11 cellular contexts compared by ENCODE assay signal in the genomic region with DNA sequence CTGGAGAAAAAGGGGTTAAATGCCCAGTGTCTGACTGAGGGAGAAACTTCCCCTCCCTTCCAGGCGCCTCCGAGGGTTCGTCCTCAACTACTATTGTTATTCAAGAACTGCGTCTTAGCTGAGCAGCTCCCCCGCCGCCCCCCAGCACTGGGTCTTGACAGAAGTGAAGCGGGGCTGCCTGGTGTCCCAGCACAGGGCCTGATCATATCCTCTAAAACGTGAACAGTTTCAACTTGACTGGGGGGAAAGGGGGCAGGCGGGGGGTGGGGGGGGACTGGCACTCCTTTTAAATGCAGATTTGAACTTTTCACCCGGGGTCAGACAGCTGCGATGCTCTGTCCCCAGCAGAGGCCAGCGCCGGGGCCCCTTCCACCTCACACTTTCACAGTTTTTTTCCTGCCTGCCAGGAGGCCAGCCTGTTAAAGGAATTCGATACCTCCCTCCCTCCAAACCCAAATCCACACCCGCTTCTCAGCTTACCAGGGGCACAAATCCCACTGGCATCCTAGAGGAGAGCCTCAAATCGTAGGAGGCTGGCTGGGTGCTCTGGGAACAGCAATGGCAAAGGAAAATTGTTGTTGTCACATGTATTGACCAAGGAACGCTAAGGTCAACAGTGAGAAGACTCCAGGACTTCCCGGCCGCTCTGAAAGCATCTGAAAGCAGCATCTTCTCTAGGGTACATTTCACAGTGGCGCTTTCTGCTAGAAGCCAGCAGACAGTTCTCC. TPM values are rescaled to one million over a fixed set of nuclear protein-coding genes. Genes with fewer than 3 reads are reported as not detected.
DNase-seq lines count a peak whose midpoint lies in the region; ATAC-seq, FAIRE-seq and TF ChIP-seq lines count a peak whose summit lies in the region.
"Had no signal": no experiment of that assay in that cellular context is flagged by ENCODE, and none has a peak within 500 bp of the region (broad histone marks: within the 10 kb centered on the region; RNA-seq: fewer than 3 reads in every experiment).

No MANE protein-coding gene starts in this region.

- H3K4me1 ChIP-seq in H9 (ENCODE audit: insufficient read depth, low read length) (peaks cover 16% of the 10 kb centered on the region; the same call in 1 of the 2 replicates), HepG2 (ENCODE audit: insufficient read depth, low read length) (peaks cover 97% of the 10 kb centered on the region), stomach (peaks cover 33 to 89% (median 66%) of the 10 kb centered on the region in 4 donors), body of pancreas (peaks cover 61% of the 10 kb centered on the region)

- H3K4me3 ChIP-seq in HepG2 (replicated peaks in 1 of 3; ENCODE audit: insufficient read depth in 1 of 3, low read depth in 2 of 3, low read length in 3 of 3) = peak overlapping the region in 1 of 3 experiments; percentile 2; a peak in 1 of 6 replicates
- H3K4me3 ChIP-seq in stomach = no peak overlapping the region
- no peak overlapping the region for H3K4me3 ChIP-seq in body of pancreas

- H4K8ac ChIP-seq in H9 (replicated peaks; ENCODE audit: insufficient read length, low read depth, low read length) = no peak overlapping the region

- H3K56ac ChIP-seq in H9 (ENCODE audit: insufficient read length, low read depth, low read length) = no peak overlapping the region

- TF ChIP-seq EP300 in HepG2 (IDR thresholded peaks at IDR 0.05; ENCODE audit: low read depth in 2 of 2, low read length in 2 of 2) (no peak), HepG2 (CRISPR knock-in tag; IDR thresholded peaks at IDR 0.05; ENCODE audit: borderline replicate concordance) (no peak), stomach (IDR thresholded peaks at IDR 0.05) (no peak)

- in situ Hi-C loops in HepG2 (cut with HindIII; ENCODE audit: extremely low pct_ligation_motif_present, low pct_unique_long_range_greater_than_20kb) = no loop called here

- no peak for TF ChIP-seq RAD21 in HepG2 (CRISPR knock-in tag; IDR thresholded peaks at IDR 0.05)

- ATAC-seq in HepG2 = peak; percentile 8; the same call in 1 of the 3 replicates
- no peak for ATAC-seq in body of pancreas

- H3K36me3 ChIP-seq in HepG2 (replicated peaks in 1 of 2; ENCODE audit: control insufficient read depth in 1 of 2, insufficient read depth in 2 of 2, low read length in 2 of 2) (peaks cover 5 to 27% of the 10 kb centered on the region in 2 experiments; a peak in 4 of 5 replicates), stomach (no peaks in the 10 kb centered on the region), body of pancreas (replicated peaks in 1 of 2; ENCODE audit: insufficient read depth in 1 of 2, low read depth in 2 of 2) (no peaks in the 10 kb centered on the region)

- H3K79me2 ChIP-seq in H9 (ENCODE audit: insufficient read depth, low read length) (no peaks in the 10 kb centered on the region), HepG2 (ENCODE audit: insufficient read depth, low read length) (peaks cover 99% of the 10 kb centered on the region)

- no peak overlapping the region for H3K4ac ChIP-seq in H9 (ENCODE audit: low read depth, low read length)

- H3K27me3 ChIP-seq in H9 (ENCODE audit: insufficient read depth, low read length) = peaks cover 79% of the 10 kb centered on the region
- H3K27me3 ChIP-seq in HepG2 (ENCODE audit: control insufficient read depth in 1 of 2, insufficient read depth in 2 of 2, low read length in 2 of 2) = no peaks in the 10 kb centered on the region
- no peaks in the 10 kb centered on the region for H3K27me3 ChIP-seq in stomach
- no peaks in the 10 kb centered on the region for H3K27me3 ChIP-seq in body of pancreas

- no peak overlapping the region for H3K27ac ChIP-seq in H9 (ENCODE audit: insufficient read length, low read depth, low read length)
- H3K27ac ChIP-seq in RWPE1 = peak overlapping the region; percentile 28
- H3K27ac ChIP-seq in HepG2 (ENCODE audit: extremely low read length, insufficient read depth, low read length) = peak overlapping the region; percentile 31
- H3K27ac ChIP-seq in stomach = peak overlapping the region in 3 of 5 donors; percentile 1 to 44 (median 26)
- no peak overlapping the region for H3K27ac ChIP-seq in body of pancreas

- H3T11ph ChIP-seq in H9 (ENCODE audit: low read length) = no peak overlapping the region

- peak overlapping the region; percentile 32 to 55; a peak in 4 of 5 replicates for H3K4me3 Mint-ChIP-seq in H9
- H3K4me3 Mint-ChIP-seq: activated naive CD8-positive, alpha-beta T cell treated with anti-CD3 and anti-CD28 coated beads for 36 hours had no signal

- H3K9ac ChIP-seq in H9 (ENCODE audit: extremely low read depth, insufficient read length, low read length) (no peak overlapping the region), HepG2 (ENCODE audit: insufficient read depth, low read depth, low read length) (peak overlapping the region; percentile 5; the same call in 1 of the 2 replicates)

- H3K4me1 Mint-ChIP-seq in H9 = peaks cover 68 to 74% of the 10 kb centered on the region in 2 experiments

- no peak overlapping the region for H4K5ac ChIP-seq in H9 (ENCODE audit: insufficient read length, low read depth, low read length)

- no peak overlapping the region for H2BK15ac ChIP-seq in H9 (ENCODE audit: low read depth, low read length)

- H3K27me3 Mint-ChIP-seq in H9 (ENCODE audit: low read depth) = peaks cover 100% of the 10 kb centered on the region

- H4K20me1 ChIP-seq in H9 (ENCODE audit: control insufficient read depth, insufficient read depth, insufficient read length) = no peaks in the 10 kb centered on the region
- H4K20me1 ChIP-seq in HepG2 (ENCODE audit: insufficient read depth, low read length) = peaks cover 14% of the 10 kb centered on the region; the same call in 1 of the 2 replicates

- H2AFZ ChIP-seq in H9 (ENCODE audit: low read length) = no peak overlapping the region
- no peak overlapping the region for H2AFZ ChIP-seq in HepG2 (ENCODE audit: low read length)

- H2BK120ac ChIP-seq in H9 (ENCODE audit: low read depth, low read length, poor library complexity, severe bottlenecking) = no peak overlapping the region

- DNase-seq in H9 = peak; percentile 96
- no peak for DNase-seq in RWPE1 (ENCODE audit: low spot score)
- no peak for DNase-seq in HepG2 (ENCODE audit: low spot score)
- no peak for DNase-seq in stomach
- DNase-seq in SIG-M5 (lab: John Stamatoyannopoulos, UW) = no peak
- no peak for DNase-seq in OCI-M1 (lab: John Stamatoyannopoulos, UW)
- DNase-seq in body of pancreas = no peak
- DNase-seq: activated naive CD8-positive, alpha-beta T cell treated with anti-CD3 and anti-CD28 coated beads for 36 hours; dermis blood vessel endothelial cell; NK-92 treated with Interleukin-12 subunit alpha and Interleukin-12 subunit beta, amount 100 ng/mL, for 24 hours had no signal

- TF ChIP-seq CTCF in H9 (conservative IDR thresholded peaks at IDR 0.05) (no peak), RWPE1 (conservative IDR thresholded peaks at IDR 0.05; ENCODE audit: low read depth) (no peak), HepG2 (CRISPR knock-in tag; IDR thresholded peaks at IDR 0.05) (no peak), stomach (IDR thresholded peaks at IDR 0.05) (no peak), body of pancreas (IDR thresholded peaks at IDR 0.05) (no peak)

- TF ChIP-seq POLR2A in HepG2 (IDR thresholded peaks at IDR 0.05; ENCODE audit: insufficient read depth in 1 of 2, low read depth in 2 of 2, low read length in 2 of 2) = no peak
- no peak for TF ChIP-seq POLR2A in stomach (IDR thresholded peaks at IDR 0.05)
- no peak for TF ChIP-seq POLR2A in body of pancreas (IDR thresholded peaks at IDR 0.05)

- peaks cover 0 to 2% (median 0%) of the 10 kb centered on the region in 3 experiments; a peak in 2 of 7 replicates for H3K36me3 Mint-ChIP-seq in H9 (ENCODE audit: insufficient read depth in 1 of 3, low read depth in 3 of 3)
- H3K36me3 Mint-ChIP-seq: activated naive CD8-positive, alpha-beta T cell treated with anti-CD3 and anti-CD28 coated beads for 36 hours had no signal

- H3K18ac ChIP-seq in H9 (ENCODE audit: insufficient read length, low read depth, low read length) = no peak overlapping the region

- no peak overlapping the region for H4K91ac ChIP-seq in H9 (ENCODE audit: insufficient read length, low read depth, low read length)

- H2AK5ac ChIP-seq in H9 (ENCODE audit: insufficient read length, low read length) = no peak overlapping the region

- no peak overlapping the region for H2BK20ac ChIP-seq in H9 (ENCODE audit: low read depth, low read length, poor library complexity, severe bottlenecking)

- intact Hi-C loops in HepG2 (cut with micrococcal nuclease; ENCODE audit: unreplicated experiment) = no loop called here
- intact Hi-C loops in stomach (cut with DNase I; ENCODE audit: low total_unique reads) = no loop called here
- intact Hi-C loops in body of pancreas (cut with DNase I) = no loop called here

- peak overlapping the region; percentile 44 for H3K4me2 ChIP-seq in H9 (ENCODE audit: insufficient read depth, insufficient read length, low read length)
- peak overlapping the region; percentile 41; the same call in 1 of the 2 replicates for H3K4me2 ChIP-seq in HepG2 (ENCODE audit: low read depth, low read length)

- H3K27ac Mint-ChIP-seq in H9 = no peak overlapping the region
- H3K27ac Mint-ChIP-seq: activated naive CD8-positive, alpha-beta T cell treated with anti-CD3 and anti-CD28 coated beads for 36 hours had no signal

- no TSS peak for BruUV-seq in HepG2 (replicated peaks; lab: Mats Ljungman, UMichigan)

- FAIRE-seq in HepG2 (lab: Jason Lieb, UNC) = no peak
- FAIRE-seq: D721Med had no signal

- H3K9me3 ChIP-seq in H9 (ENCODE audit: control insufficient read depth, low read depth, low read length) = no peaks in the 10 kb centered on the region
- H3K9me3 ChIP-seq in HepG2 (ENCODE audit: low read length) = no peaks in the 10 kb centered on the region
- H3K9me3 ChIP-seq in stomach = no peaks in the 10 kb centered on the region
- H3K9me3 ChIP-seq in body of pancreas = no peaks in the 10 kb centered on the region

- WGBS in H9 (ENCODE audit: extremely low coverage, insufficient read length, low lambda C conversion rate) = no CpG with 5 or more reads among the region's 20 CpGs
- WGBS in HepG2 (ENCODE audit: low lambda C conversion rate) = 54% methylated on average over 20 of the region's 20 CpGs
- 61 to 73% (median 65%) methylated on average over 20 of the region's 20 CpGs for WGBS in stomach, 5 donors
- 74 to 84% methylated on average over 16 to 20 of the region's 20 CpGs for WGBS in body of pancreas, 2 donors

- H2BK5ac ChIP-seq in H9 (ENCODE audit: insufficient read length, low read length) = no peak overlapping the region

- no peak overlapping the region for H2BK12ac ChIP-seq in H9 (ENCODE audit: insufficient read length, low read depth, low read length)

- H3K9me3 Mint-ChIP-seq in H9 = peaks cover 2 to 20% of the 10 kb centered on the region in 2 experiments; a peak in 1 of 5 replicates
- H3K9me3 Mint-ChIP-seq: activated naive CD8-positive, alpha-beta T cell treated with anti-CD3 and anti-CD28 coated beads for 36 hours had no signal

- H3K23ac ChIP-seq in H9 (ENCODE audit: insufficient read length, low read depth, low read length) = no peak overlapping the region

- peaks cover 3% of the 10 kb centered on the region for H3K23me2 ChIP-seq in H9 (ENCODE audit: insufficient read length, low read depth, low read length, poor library complexity, severe bottlenecking)

- POLR2A ChIA-PET in RWPE1 (lab: Yijun Ruan, JAX; ENCODE audit: low non-redundant PET) (no interaction called here), HepG2 (lab: Yijun Ruan, JAX) (no interaction called here)

- H3K79me1 ChIP-seq in H9 (ENCODE audit: insufficient read depth, low read depth, low read length, poor library complexity, severe bottlenecking) = no peaks in the 10 kb centered on the region

- H3K14ac ChIP-seq in H9 (ENCODE audit: insufficient read depth, low read length) = no peak overlapping the region

- CTCF ChIA-PET in RWPE1 (lab: Yijun Ruan, JAX) (no interaction called here), HepG2 (lab: Yijun Ruan, JAX; ENCODE audit: low intra/inter-chr PET ratio, low total read pairs) (no interaction called here)

RNA-seq across cellular contexts. Expression of a gene that starts 14.5 kb away (rescaled TPM):
- total RNA-seq in H9 (2021) (1.1 and 1.5 TPM in 2 replicates), HepG2 (2016; rRNA removed; fragmentation: Illumina TruSeq; extraction: Trizol) (6.0 and 12.3 TPM in 2 replicates), stomach (10 to 100 TPM; 11.7 to 27.5 (median 13.6) TPM), body of pancreas (10 to 100 TPM; 22.4 to 24.6 TPM)
- total RNA-seq in HepG2 (2016; cell fraction: cytosol; rRNA removed; fragmentation: Illumina TruSeq; extraction: Trizol; ENCODE audit: low read depth) = 1.8 and 1.9 TPM in 2 replicates
- total RNA-seq in HepG2 (2016; cell fraction: insoluble cytoplasmic fraction; rRNA removed; fragmentation: Illumina TruSeq; extraction: Trizol) = 5.6 and 10.6 TPM in 2 replicates
- total RNA-seq in HepG2 (2016; cell fraction: membrane; rRNA removed; fragmentation: Illumina TruSeq; extraction: Trizol) = 5.0 and 5.6 TPM in 2 replicates
- total RNA-seq in HepG2 (2016; cell fraction: nucleus; rRNA removed; fragmentation: Illumina TruSeq; extraction: Trizol) = 15.3 and 19.7 TPM in 2 replicates
- polyA plus RNA-seq in HepG2 (2011; rRNA removed) (5.0 and 5.3 TPM in 2 replicates), stomach (1 to 10 TPM; 1.1 to 2.1 (median 1.5) TPM)
- 3.5 and 4.2 TPM in 2 replicates for polyA plus RNA-seq in HepG2 (2011; cell fraction: cytosol; rRNA removed)
- 10.2 and 11.2 TPM in 2 replicates for polyA plus RNA-seq in HepG2 (2011; cell fraction: nucleus; rRNA removed)
- 12.6 and 14.4 TPM in 2 replicates for polyA plus RNA-seq in HepG2 (2012)
- polyA plus RNA-seq in HepG2 (2016; cell fraction: cytosol; fragmentation: Illumina TruSeq; extraction: Trizol; ENCODE audit: low read depth) = 0.31 and 0.36 TPM in 2 replicates
- polyA plus RNA-seq in HepG2 (2016; cell fraction: insoluble cytoplasmic fraction; fragmentation: Illumina TruSeq; extraction: Trizol; ENCODE audit: low read depth) = 8.6 and 11.4 TPM in 2 replicates
- polyA plus RNA-seq in HepG2 (2016; cell fraction: membrane; fragmentation: Illumina TruSeq; extraction: Trizol; ENCODE audit: low read depth) = 1.0 and 1.4 TPM in 2 replicates
- polyA plus RNA-seq in HepG2 (2016; cell fraction: nucleus; fragmentation: Illumina TruSeq; extraction: Trizol; ENCODE audit: insufficient read depth, low read depth) = 16.2 and 17.6 TPM in 2 replicates
- polyA minus RNA-seq in HepG2 (2011; rRNA and poly(A)+ RNA removed; ENCODE audit: low replicate concordance) = 12.7 and 18.2 TPM in 2 replicates
- polyA minus RNA-seq in HepG2 (2011; cell fraction: cytosol; rRNA and poly(A)+ RNA removed) = 16.9 and 20.7 TPM in 2 replicates
- polyA minus RNA-seq in HepG2 (2011; cell fraction: nucleus; rRNA and poly(A)+ RNA removed) = 23.9 and 27.2 TPM in 2 replicates

Comparison
In these comparisons a context has a peak if more than half of its experiments do, and no peak if none do; other contexts are left out.
1. H3K27ac ChIP-seq: peak in RWPE1 (single experiment), HepG2 (single experiment) and stomach (3 of 5); none in H9 (single experiment) and body of pancreas (0 of 4).